In the genomic region with DNA sequence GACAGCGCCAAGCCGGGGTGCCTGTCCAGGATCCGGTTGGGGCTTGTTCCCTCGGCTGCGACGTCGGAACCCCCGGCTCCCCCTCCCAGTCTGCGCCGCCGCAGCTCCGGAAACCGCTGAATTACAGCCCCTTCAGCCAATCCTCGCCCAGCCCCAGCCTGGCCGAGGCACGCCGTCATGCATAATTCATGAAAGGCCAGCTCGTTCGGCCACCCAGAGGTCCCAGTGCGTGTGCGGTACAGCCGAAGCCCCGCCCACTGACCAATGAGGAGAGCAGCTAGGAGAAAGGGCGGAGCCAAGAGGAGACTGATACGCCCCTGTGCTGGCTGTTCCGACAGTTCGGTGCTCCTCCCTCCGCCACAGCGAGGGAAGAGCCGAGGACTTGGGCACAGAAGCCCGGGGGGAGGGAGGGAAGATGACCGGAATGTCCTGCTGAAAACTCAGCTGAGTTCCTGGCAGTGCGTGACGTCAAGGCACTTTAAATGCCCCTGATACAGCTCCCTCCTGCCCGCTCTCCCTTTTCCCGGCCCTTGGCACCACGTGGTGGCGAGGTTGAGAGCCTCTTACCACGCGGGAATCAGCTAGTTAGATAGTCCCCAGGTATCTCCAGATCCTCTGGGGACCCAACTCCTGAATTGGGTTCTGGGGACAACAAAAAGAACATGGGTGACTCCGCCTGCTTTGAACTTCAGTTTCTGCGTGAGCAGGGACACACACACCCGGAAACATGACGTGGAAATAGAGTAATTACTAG, we compare ENCODE assay signal across 8 cellular contexts. TPM values are rescaled to one million over a fixed set of nuclear protein-coding genes. Genes with fewer than 3 reads are reported as not detected.
DNase-seq lines count a peak whose midpoint lies in the region; ATAC-seq and TF ChIP-seq lines count a peak whose summit lies in the region.

A gene (minus strand): TSS at position 62 of the 754 bp plus-strand sequence. CDS start 39,926 bp downstream, outside the sequence.

- H3K9me3 ChIP-seq in Karpas-422 (ENCODE audit: low read length) (no peaks in the 10 kb centered on the region), esophagus squamous epithelium (no peaks in the 10 kb centered on the region)

- H3K27me3 Mint-ChIP-seq in activated T-helper 1 cell treated with anti-CD3 and anti-CD28 coated beads, Interleukin-12 subunit alpha, Interleukin-12 subunit beta, Interleukin-2, Interleukin-4 antibody, amounts not matched to agents 30 ng/mL and 10 ng/mL and 1 ng/mL, durations not matched to agents 14 hours and 24 hours and 36 hours (ENCODE audit: insufficient read depth): no peaks in the 10 kb centered on the region

- H3K4me3 ChIP-seq in Karpas-422 (ENCODE audit: low read length): peak within 1 kb of the TSS; percentile 90
- H3K4me3 ChIP-seq in esophagus squamous epithelium: peak within 1 kb of the TSS; percentile 82 to 100 (median 94)

- no peaks in the 10 kb centered on the region for H3K79me2 ChIP-seq in Karpas-422 (ENCODE audit: low read length)

- H3K36me3 ChIP-seq in Karpas-422 (ENCODE audit: insufficient read depth, low read length) (no peaks in the 10 kb centered on the region), esophagus squamous epithelium (peaks cover 0 to 6% (median 0%) of the 10 kb centered on the region in 3 donors)

- peaks cover 14% of the 10 kb centered on the region for H3K36me3 Mint-ChIP-seq in activated T-helper 1 cell treated with anti-CD3 and anti-CD28 coated beads, Interleukin-12 subunit alpha, Interleukin-12 subunit beta, Interleukin-2, Interleukin-4 antibody, amounts not matched to agents 30 ng/mL and 10 ng/mL and 1 ng/mL, durations not matched to agents 14 hours and 24 hours and 36 hours (ENCODE audit: low read depth)

- WGBS in esophagus squamous epithelium, 2 donors: 0% methylated on average over 9 to 10 of the region's 44 CpGs

- DNase-seq in DMS79 treated with DMSO at 0.1 percent for 48 hours (lab: John Stamatoyannopoulos, UW) (peak; percentile 99), Karpas-422 (peak; percentile 100), RPMI7951 (ENCODE audit: low read depth) (peak; percentile 99), esophagus squamous epithelium (lab: John Stamatoyannopoulos, UW) (peak; percentile 99), myocyte (ENCODE audit: low read depth) (peak; percentile 100)
- peak; percentile 100 for DNase-seq in activated T-helper 1 cell treated with anti-CD3 and anti-CD28 coated beads, Interleukin-12 subunit alpha, Interleukin-12 subunit beta, Interleukin-2, Interleukin-4 antibody, amounts not matched to agents 30 ng/mL and 10 ng/mL and 1 ng/mL, durations not matched to agents 14 hours and 24 hours and 36 hours (ENCODE audit: low spot score)
- DNase-seq in stimulated activated CD8-positive, alpha-beta memory T cell treated with anti-CD3 and anti-CD28 coated beads, Interleukin-7, amount 100 ng/mL, for 48 hours (ENCODE audit: extremely low read depth in 1 of 2, low read depth in 1 of 2): peak; percentile 100

- peak within 1 kb of the TSS; percentile 87 for H3K9ac ChIP-seq in Karpas-422 (ENCODE audit: low read length)

- H3K4me1 Mint-ChIP-seq in activated T-helper 1 cell treated with anti-CD3 and anti-CD28 coated beads, Interleukin-12 subunit alpha, Interleukin-12 subunit beta, Interleukin-2, Interleukin-4 antibody, amounts not matched to agents 30 ng/mL and 10 ng/mL and 1 ng/mL, durations not matched to agents 14 hours and 24 hours and 36 hours (ENCODE audit: low read depth): peaks cover 54% of the 10 kb centered on the region

- H3K27me3 ChIP-seq in Karpas-422 (ENCODE audit: low read length): no peaks in the 10 kb centered on the region
- no peaks in the 10 kb centered on the region for H3K27me3 ChIP-seq in esophagus squamous epithelium

- ATAC-seq in GM21825 (IDR thresholded peaks at IDR 0.05; ENCODE audit: unreplicated experiment): peak; percentile 75

- peak in 3 of 4 donors; percentile 84 to 98 (median 93) for TF ChIP-seq POLR2A in esophagus squamous epithelium (IDR thresholded peaks at IDR 0.05)

- H3K4me1 ChIP-seq in Karpas-422 (ENCODE audit: low read length): peaks cover 33% of the 10 kb centered on the region
- H3K4me1 ChIP-seq in esophagus squamous epithelium: peaks cover 10 to 57% (median 25%) of the 10 kb centered on the region in 3 donors

- H3K27ac ChIP-seq in Karpas-422 (ENCODE audit: low read length) (no peak within 1 kb of the TSS), esophagus squamous epithelium (peak within 1 kb of the TSS; percentile 94 to 100 (median 100))

- no peaks in the 10 kb centered on the region for H3K9me2 ChIP-seq in Karpas-422 (replicated peaks; ENCODE audit: insufficient read depth, low read length)

- H3K4me3 Mint-ChIP-seq in activated T-helper 1 cell treated with anti-CD3 and anti-CD28 coated beads, Interleukin-12 subunit alpha, Interleukin-12 subunit beta, Interleukin-2, Interleukin-4 antibody, amounts not matched to agents 30 ng/mL and 10 ng/mL and 1 ng/mL, durations not matched to agents 14 hours and 24 hours and 36 hours: peak within 1 kb of the TSS; percentile 92

- TF ChIP-seq CTCF in esophagus squamous epithelium (IDR thresholded peaks at IDR 0.05): peak in 3 of 6 experiments; percentile 8 to 24 (median 11)

- intact Hi-C loops in activated T-helper 1 cell treated with anti-CD3 and anti-CD28 coated beads, Interleukin-12 subunit alpha, Interleukin-12 subunit beta, Interleukin-2, Interleukin-4 antibody, amounts not matched to agents 30 ng/mL and 10 ng/mL and 1 ng/mL, durations not matched to agents 14 hours and 24 hours and 36 hours (cut with micrococcal nuclease): loop anchor here (1.0 to 5.0 kb wide), 9 partner anchors 18 to 456 kb away; a partner anchor contains a TSS
- intact Hi-C loops in esophagus squamous epithelium (cut with DNase I): no loop called here

- no peaks in the 10 kb centered on the region for H3K9me3 Mint-ChIP-seq in activated T-helper 1 cell treated with anti-CD3 and anti-CD28 coated beads, Interleukin-12 subunit alpha, Interleukin-12 subunit beta, Interleukin-2, Interleukin-4 antibody, amounts not matched to agents 30 ng/mL and 10 ng/mL and 1 ng/mL, durations not matched to agents 14 hours and 24 hours and 36 hours

- peak within 1 kb of the TSS; percentile 100 for H3K4me2 ChIP-seq in Karpas-422 (ENCODE audit: low read depth, low read length, poor library complexity, severe bottlenecking)

- H3K27ac Mint-ChIP-seq in activated T-helper 1 cell treated with anti-CD3 and anti-CD28 coated beads, Interleukin-12 subunit alpha, Interleukin-12 subunit beta, Interleukin-2, Interleukin-4 antibody, amounts not matched to agents 30 ng/mL and 10 ng/mL and 1 ng/mL, durations not matched to agents 14 hours and 24 hours and 36 hours: peak within 1 kb of the TSS; percentile 100

- peaks cover 8% of the 10 kb centered on the region; the same call in 1 of the 2 replicates for H4K20me1 ChIP-seq in Karpas-422 (ENCODE audit: insufficient read depth, low read depth, low read length)

- peak within 1 kb of the TSS; percentile 100 for H2AFZ ChIP-seq in Karpas-422 (ENCODE audit: low read length)

RNA-seq across cellular contexts. Expression of the gene that starts here (rescaled TPM):
- 16.3 and 24.4 TPM in 2 replicates for total RNA-seq in Karpas-422 (2014; rRNA removed; shearing (Covaris generic); ENCODE audit: low replicate concordance)
- total RNA-seq in RPMI7951 (2014; rRNA removed; shearing (Covaris generic)): 40.6 and 44.6 TPM in 2 replicates
- 240 and 241 TPM in 2 replicates for total RNA-seq in activated T-helper 1 cell treated with anti-CD3 and anti-CD28 coated beads, Interleukin-12 subunit alpha, Interleukin-12 subunit beta, Interleukin-2, Interleukin-4 antibody, amounts not matched to agents 30 ng/mL and 10 ng/mL and 1 ng/mL, durations not matched to agents 14 hours and 24 hours and 36 hours
- 100 to 1,000 TPM; 137 to 229 (median 176) TPM for total RNA-seq in esophagus squamous epithelium
- 106 and 159 TPM in 2 replicates for total RNA-seq in myocyte
- polyA plus RNA-seq in myocyte (2012): 70.7 TPM
